Comparison of ENCODE assay signal across 29 cellular contexts in genomic region chr7:120828528-120828927, GRCh38. TPM values are rescaled to one million over a fixed set of nuclear protein-coding genes. Genes with fewer than 3 reads are reported as not detected.
"Had no signal": no experiment of that assay in that cellular context is flagged by ENCODE, and none has a peak within 500 bp of the region (broad histone marks: within the 10 kb centered on the region; RNA-seq: fewer than 3 reads in every experiment).

No MANE protein-coding gene starts in this region.

- H3K27me3 ChIP-seq: ascending aorta, cardiac muscle cell had no signal

- H3K4me1 ChIP-seq: ascending aorta had no signal

- H3K9me3 ChIP-seq: ascending aorta had no signal

- DNase-seq: activated CD4-positive, alpha-beta T cell treated with anti-CD3 and anti-CD28 coated beads for 36 hours; activated CD4-positive, alpha-beta T cell treated with anti-CD3 and anti-CD28 coated beads, Interleukin-2, amount 10 ng/mL, durations not matched to agents 7 days and 5 days; activated CD4-positive, alpha-beta T cell treated with anti-CD3 and anti-CD28 coated beads, Interleukin-2, amount 50 U/mL, for 48 hours; activated CD8-positive, alpha-beta T cell treated with anti-CD3 and anti-CD28 coated beads, Interleukin-2, amount 10 ng/mL, durations not matched to agents 7 days and 5 days; activated gamma-delta T cell; activated naive CD4-positive, alpha-beta T cell treated with Interleukin-2 at 50 U/mL for 16 hours; activated naive CD8-positive, alpha-beta T cell treated with anti-CD3 and anti-CD28 coated beads, Interleukin-2, amount 10 ng/mL, durations not matched to agents 7 days and 5 days; activated T-cell treated with anti-CD3 and anti-CD28 coated beads, Interleukin-2, amount 50 U/mL, for 24 hours; amygdala; MM.1S; NCI-H1092 treated with DMSO at 0.1 percent for 48 hours; NCI-H1417; NCI-H146; NCI-H187; NCI-H2029 treated with DMSO at 0.1 percent for 48 hours; NCI-H2107; NCI-H2171; NCI-H510A; NCI-H526; NCI-H748 treated with DMSO at 0.1 percent for 48 hours; OCI-M1; Right ventricle myocardium superior; SW 1271 had no signal

- ATAC-seq: activated CD4-positive, alpha-beta T cell treated with anti-CD3 and anti-CD28 coated beads for 36 hours; activated CD4-positive, CD25-positive, alpha-beta regulatory T cell treated with anti-CD3 and anti-CD28 coated beads, Interleukin-2, amount 50 U/mL, for 24 hours; activated CD8-positive, alpha-beta T cell treated with anti-CD3 and anti-CD28 coated beads, Interleukin-2, amount 10 ng/mL, durations not matched to agents 7 days and 5 days; WTC11 had no signal

- H3K36me3 ChIP-seq: cardiac muscle cell had no signal

- FAIRE-seq: TTC549 had no signal

- H3K27ac ChIP-seq: ascending aorta, cardiac muscle cell had no signal

- H3K4me3 ChIP-seq: ascending aorta, cardiac muscle cell had no signal

RNA-seq across cellular contexts. Expression of gene TSPAN12, which starts 29.4 kb away (rescaled TPM):
- total RNA-seq: activated CD4-positive, alpha-beta T cell treated with anti-CD3 and anti-CD28 coated beads for 36 hours; activated CD4-positive, alpha-beta T cell treated with anti-CD3 and anti-CD28 coated beads, Interleukin-2, amount 10 ng/mL, durations not matched to agents 7 days and 5 days; activated CD8-positive, alpha-beta T cell treated with anti-CD3 and anti-CD28 coated beads, Interleukin-2, amount 10 ng/mL, durations not matched to agents 7 days and 5 days; activated naive CD8-positive, alpha-beta T cell treated with anti-CD3 and anti-CD28 coated beads, Interleukin-2, amount 10 ng/mL, durations not matched to agents 7 days and 5 days; activated T-helper 2 cell treated with anti-CD3 and anti-CD28 coated beads, Interferon-gamma antibody, Interleukin-2, Interleukin-4, amounts not matched to agents 10 μg/mL and 5 μg/mL and 100 μg/mL, durations not matched to agents 14 hours and 24 hours and 36 hours had no signal
